ENCODE assay signal across 1 cellular context in the genomic region with DNA sequence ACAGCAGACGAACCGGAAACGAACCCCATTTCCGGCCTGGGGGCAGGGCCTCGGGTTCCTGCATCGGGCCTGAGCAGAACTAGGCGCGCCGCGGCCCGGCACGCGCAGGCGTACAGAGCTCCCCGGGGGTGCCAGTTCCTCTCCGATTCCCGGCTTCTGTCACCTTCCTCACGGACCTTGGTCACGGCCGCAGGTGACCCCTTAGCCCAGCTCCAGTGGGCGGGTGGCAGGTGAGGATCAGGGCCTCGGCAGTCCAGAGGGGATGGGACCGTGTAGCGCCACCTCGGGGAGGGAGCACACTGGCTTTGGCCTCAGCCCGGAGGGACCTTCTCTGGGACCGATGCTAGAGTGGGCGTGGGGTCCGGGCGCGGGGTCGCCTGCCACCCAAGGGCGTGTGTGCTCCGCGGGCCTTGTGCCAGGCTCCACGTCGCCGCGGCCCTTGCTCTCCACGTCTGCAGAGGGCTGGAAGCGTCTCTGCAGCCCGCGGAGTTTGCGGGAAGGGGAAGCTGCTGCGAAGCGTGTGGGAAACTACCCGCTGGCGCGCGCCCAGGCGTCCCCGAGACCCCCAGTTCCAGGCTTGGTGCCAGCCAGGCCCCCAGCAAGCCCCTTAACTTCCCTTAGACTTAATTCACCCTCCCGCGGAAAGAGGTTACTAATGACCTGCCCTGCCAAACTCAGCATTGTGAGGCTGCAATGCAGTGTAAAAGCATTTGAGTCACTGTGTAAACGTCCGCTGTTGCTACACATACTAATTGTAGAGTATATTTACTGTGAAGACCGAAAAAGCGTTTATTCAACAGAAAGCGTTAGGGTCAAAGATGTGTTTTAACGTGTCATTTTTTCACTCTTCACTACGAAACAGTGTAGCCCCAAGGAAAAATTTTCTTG.
A peak's percentile ranks its signal among the peaks of the same experiment; 100 is the strongest.
TF ChIP-seq lines count a peak whose summit lies in the region.

A gene (plus strand): TSS at position 48 of the 888 bp plus-strand sequence. CDS start 7,930 bp downstream, outside the sequence.

TF ChIP-seq in HepG2, 621 proteins besides CTCF, POLR2A, EP300 and RAD21 (continued from another document and continues in another):
- TF ChIP-seq, protein P1, sequence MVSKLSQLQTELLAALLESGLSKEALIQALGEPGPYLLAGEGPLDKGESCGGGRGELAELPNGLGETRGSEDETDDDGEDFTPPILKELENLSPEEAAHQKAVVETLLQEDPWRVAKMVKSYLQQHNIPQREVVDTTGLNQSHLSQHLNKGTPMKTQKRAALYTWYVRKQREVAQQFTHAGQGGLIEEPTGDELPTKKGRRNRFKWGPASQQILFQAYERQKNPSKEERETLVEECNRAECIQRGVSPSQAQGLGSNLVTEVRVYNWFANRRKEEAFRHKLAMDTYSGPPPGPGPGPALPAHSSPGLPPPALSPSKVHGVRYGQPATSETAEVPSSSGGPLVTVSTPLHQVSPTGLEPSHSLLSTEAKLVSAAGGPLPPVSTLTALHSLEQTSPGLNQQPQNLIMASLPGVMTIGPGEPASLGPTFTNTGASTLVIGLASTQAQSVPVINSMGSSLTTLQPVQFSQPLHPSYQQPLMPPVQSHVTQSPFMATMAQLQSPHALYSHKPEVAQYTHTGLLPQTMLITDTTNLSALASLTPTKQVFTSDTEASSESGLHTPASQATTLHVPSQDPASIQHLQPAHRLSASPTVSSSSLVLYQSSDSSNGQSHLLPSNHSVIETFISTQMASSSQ (IDR thresholded peaks at IDR 0.05; ENCODE audit: low read depth) = no peak
- TF ChIP-seq, protein P1 (CRISPR knock-in tag; IDR thresholded peaks at IDR 0.05; ENCODE audit: borderline replicate concordance) = peak; percentile 83
- TF ChIP-seq GPN1 (CRISPR knock-in tag; IDR thresholded peaks at IDR 0.05; ENCODE audit: borderline replicate concordance) (peak; percentile 68), THYN1 (CRISPR knock-in tag; IDR thresholded peaks at IDR 0.05; ENCODE audit: borderline replicate concordance, low read depth) (no peak), ZKSCAN8 (CRISPR knock-in tag; IDR thresholded peaks at IDR 0.05; ENCODE audit: borderline replicate concordance) (no peak; the same call in none of the 2 replicates), NFKBIZ (CRISPR knock-in tag; IDR thresholded peaks at IDR 0.05) (no peak), PPARG (CRISPR knock-in tag; conservative IDR thresholded peaks at IDR 0.05) (peak; percentile 30; the same call in 1 of the 2 replicates), ZNF83 (CRISPR knock-in tag; IDR thresholded peaks at IDR 0.05; ENCODE audit: borderline replicate concordance) (peak; percentile 87), ZNF256 (CRISPR knock-in tag; conservative IDR thresholded peaks at IDR 0.05) (peak; percentile 73), TBX3 (IDR thresholded peaks at IDR 0.05; ENCODE audit: borderline replicate concordance) (peak; percentile 96), ZFP82 (CRISPR knock-in tag; IDR thresholded peaks at IDR 0.05; ENCODE audit: borderline replicate concordance) (peak; percentile 97; the same call in 1 of the 2 replicates), EED (CRISPR knock-in tag; IDR thresholded peaks at IDR 0.05) (peak; percentile 95), KDM3A (CRISPR knock-in tag; IDR thresholded peaks at IDR 0.05; ENCODE audit: low read depth) (peak; percentile 54; the same call in 1 of the 2 replicates), ZFP90 (CRISPR knock-in tag; IDR thresholded peaks at IDR 0.05; ENCODE audit: borderline replicate concordance) (peak; percentile 94), PAX8 (CRISPR knock-in tag; IDR thresholded peaks at IDR 0.05; ENCODE audit: borderline replicate concordance) (peak; percentile 96; the same call in 1 of the 2 replicates), MBD4 (IDR thresholded peaks at IDR 0.05; ENCODE audit: borderline replicate concordance, low read length) (no peak), SMARCC2 (IDR thresholded peaks at IDR 0.05) (0 out of 2 replicates have a peak, but pooled peaks have one; percentile 76), ZBTB1 (CRISPR knock-in tag; IDR thresholded peaks at IDR 0.05; ENCODE audit: borderline replicate concordance) (no peak), ZNF766 (CRISPR knock-in tag; IDR thresholded peaks at IDR 0.05; ENCODE audit: borderline replicate concordance) (peak; percentile 74; the same call in 1 of the 2 replicates), JUN (CRISPR knock-in tag; IDR thresholded peaks at IDR 0.05) (peak; percentile 87), MZF1 (CRISPR knock-in tag; IDR thresholded peaks at IDR 0.05; ENCODE audit: borderline replicate concordance) (peak; percentile 96; the same call in 1 of the 2 replicates), ZSCAN29 (CRISPR knock-in tag; conservative IDR thresholded peaks at IDR 0.05) (peak; percentile 95), TOE1 (CRISPR knock-in tag; IDR thresholded peaks at IDR 0.05) (peak; percentile 96; the same call in 1 of the 2 replicates), RFX1 (IDR thresholded peaks at IDR 0.05) (no peak), REXO4 (CRISPR knock-in tag; IDR thresholded peaks at IDR 0.05; ENCODE audit: borderline replicate concordance) (0 out of 2 replicates have a peak, but pooled peaks have one; percentile 18), TCF7L2 (IDR thresholded peaks at IDR 0.05; ENCODE audit: low read depth, low read length) (no peak), FIP1L1 (IDR thresholded peaks at IDR 0.05; ENCODE audit: borderline replicate concordance, insufficient read depth, low read depth, low read length) (peak; percentile 98), KDM4B (CRISPR knock-in tag; IDR thresholded peaks at IDR 0.05) (peak; percentile 94), BCL6 (CRISPR knock-in tag; IDR thresholded peaks at IDR 0.05) (peak; percentile 61), HES4 (CRISPR knock-in tag; IDR thresholded peaks at IDR 0.05; ENCODE audit: borderline replicate concordance) (peak; percentile 93; the same call in 1 of the 2 replicates)
- TF ChIP-seq, protein P2, sequence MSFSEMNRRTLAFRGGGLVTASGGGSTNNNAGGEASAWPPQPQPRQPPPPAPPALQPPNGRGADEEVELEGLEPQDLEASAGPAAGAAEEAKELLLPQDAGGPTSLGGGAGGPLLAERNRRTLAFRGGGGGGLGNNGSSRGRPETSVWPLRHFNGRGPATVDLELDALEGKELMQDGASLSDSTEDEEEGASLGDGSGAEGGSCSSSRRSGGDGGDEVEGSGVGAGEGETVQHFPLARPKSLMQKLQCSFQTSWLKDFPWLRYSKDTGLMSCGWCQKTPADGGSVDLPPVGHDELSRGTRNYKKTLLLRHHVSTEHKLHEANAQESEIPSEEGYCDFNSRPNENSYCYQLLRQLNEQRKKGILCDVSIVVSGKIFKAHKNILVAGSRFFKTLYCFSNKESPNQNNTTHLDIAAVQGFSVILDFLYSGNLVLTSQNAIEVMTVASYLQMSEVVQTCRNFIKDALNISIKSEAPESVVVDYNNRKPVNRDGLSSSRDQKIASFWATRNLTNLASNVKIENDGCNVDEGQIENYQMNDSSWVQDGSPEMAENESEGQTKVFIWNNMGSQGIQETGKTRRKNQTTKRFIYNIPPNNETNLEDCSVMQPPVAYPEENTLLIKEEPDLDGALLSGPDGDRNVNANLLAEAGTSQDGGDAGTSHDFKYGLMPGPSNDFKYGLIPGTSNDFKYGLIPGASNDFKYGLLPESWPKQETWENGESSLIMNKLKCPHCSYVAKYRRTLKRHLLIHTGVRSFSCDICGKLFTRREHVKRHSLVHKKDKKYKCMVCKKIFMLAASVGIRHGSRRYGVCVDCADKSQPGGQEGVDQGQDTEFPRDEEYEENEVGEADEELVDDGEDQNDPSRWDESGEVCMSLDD (CRISPR knock-in tag; IDR thresholded peaks at IDR 0.05; ENCODE audit: borderline replicate concordance) = peak; percentile 81; the same call in 1 of the 2 replicates
- TF ChIP-seq, protein P3, sequence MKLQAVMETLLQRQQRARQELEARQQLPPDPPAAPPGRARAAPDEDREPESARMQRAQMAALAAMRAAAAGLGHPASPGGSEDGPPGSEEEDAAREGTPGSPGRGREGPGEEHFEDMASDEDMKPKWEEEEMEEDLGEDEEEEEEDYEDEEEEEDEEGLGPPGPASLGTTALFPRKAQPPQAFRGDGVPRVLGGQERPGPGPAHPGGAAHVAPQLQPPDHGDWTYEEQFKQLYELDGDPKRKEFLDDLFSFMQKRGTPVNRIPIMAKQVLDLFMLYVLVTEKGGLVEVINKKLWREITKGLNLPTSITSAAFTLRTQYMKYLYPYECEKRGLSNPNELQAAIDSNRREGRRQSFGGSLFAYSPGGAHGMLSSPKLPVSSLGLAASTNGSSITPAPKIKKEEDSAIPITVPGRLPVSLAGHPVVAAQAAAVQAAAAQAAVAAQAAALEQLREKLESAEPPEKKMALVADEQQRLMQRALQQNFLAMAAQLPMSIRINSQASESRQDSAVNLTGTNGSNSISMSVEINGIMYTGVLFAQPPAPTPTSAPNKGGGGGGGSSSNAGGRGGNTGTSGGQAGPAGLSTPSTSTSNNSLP (IDR thresholded peaks at IDR 0.05; ENCODE audit: low read depth, low read length) = peak; percentile 64; the same call in 1 of the 2 replicates
- TF ChIP-seq, protein P4, sequence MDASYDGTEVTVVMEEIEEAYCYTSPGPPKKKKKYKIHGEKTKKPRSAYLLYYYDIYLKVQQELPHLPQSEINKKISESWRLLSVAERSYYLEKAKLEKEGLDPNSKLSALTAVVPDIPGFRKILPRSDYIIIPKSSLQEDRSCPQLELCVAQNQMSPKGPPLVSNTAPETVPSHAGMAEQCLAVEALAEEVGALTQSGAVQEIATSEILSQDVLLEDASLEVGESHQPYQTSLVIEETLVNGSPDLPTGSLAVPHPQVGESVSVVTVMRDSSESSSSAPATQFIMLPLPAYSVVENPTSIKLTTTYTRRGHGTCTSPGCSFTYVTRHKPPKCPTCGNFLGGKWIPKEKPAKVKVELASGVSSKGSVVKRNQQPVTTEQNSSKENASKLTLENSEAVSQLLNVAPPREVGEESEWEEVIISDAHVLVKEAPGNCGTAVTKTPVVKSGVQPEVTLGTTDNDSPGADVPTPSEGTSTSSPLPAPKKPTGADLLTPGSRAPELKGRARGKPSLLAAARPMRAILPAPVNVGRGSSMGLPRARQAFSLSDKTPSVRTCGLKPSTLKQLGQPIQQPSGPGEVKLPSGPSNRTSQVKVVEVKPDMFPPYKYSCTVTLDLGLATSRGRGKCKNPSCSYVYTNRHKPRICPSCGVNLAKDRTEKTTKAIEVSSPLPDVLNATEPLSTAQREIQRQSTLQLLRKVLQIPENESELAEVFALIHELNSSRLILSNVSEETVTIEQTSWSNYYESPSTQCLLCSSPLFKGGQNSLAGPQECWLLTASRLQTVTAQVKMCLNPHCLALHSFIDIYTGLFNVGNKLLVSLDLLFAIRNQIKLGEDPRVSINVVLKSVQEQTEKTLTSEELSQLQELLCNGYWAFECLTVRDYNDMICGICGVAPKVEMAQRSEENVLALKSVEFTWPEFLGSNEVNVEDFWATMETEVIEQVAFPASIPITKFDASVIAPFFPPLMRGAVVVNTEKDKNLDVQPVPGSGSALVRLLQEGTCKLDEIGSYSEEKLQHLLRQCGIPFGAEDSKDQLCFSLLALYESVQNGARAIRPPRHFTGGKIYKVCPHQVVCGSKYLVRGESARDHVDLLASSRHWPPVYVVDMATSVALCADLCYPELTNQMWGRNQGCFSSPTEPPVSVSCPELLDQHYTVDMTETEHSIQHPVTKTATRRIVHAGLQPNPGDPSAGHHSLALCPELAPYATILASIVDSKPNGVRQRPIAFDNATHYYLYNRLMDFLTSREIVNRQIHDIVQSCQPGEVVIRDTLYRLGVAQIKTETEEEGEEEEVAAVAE (CRISPR knock-in tag; IDR thresholded peaks at IDR 0.05; ENCODE audit: borderline replicate concordance) = peak; percentile 68; the same call in 1 of the 2 replicates
- TF ChIP-seq, protein P5, sequence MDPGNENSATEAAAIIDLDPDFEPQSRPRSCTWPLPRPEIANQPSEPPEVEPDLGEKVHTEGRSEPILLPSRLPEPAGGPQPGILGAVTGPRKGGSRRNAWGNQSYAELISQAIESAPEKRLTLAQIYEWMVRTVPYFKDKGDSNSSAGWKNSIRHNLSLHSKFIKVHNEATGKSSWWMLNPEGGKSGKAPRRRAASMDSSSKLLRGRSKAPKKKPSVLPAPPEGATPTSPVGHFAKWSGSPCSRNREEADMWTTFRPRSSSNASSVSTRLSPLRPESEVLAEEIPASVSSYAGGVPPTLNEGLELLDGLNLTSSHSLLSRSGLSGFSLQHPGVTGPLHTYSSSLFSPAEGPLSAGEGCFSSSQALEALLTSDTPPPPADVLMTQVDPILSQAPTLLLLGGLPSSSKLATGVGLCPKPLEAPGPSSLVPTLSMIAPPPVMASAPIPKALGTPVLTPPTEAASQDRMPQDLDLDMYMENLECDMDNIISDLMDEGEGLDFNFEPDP (CRISPR knock-in tag; conservative IDR thresholded peaks at IDR 0.05) = no peak
- TF ChIP-seq, protein P6, sequence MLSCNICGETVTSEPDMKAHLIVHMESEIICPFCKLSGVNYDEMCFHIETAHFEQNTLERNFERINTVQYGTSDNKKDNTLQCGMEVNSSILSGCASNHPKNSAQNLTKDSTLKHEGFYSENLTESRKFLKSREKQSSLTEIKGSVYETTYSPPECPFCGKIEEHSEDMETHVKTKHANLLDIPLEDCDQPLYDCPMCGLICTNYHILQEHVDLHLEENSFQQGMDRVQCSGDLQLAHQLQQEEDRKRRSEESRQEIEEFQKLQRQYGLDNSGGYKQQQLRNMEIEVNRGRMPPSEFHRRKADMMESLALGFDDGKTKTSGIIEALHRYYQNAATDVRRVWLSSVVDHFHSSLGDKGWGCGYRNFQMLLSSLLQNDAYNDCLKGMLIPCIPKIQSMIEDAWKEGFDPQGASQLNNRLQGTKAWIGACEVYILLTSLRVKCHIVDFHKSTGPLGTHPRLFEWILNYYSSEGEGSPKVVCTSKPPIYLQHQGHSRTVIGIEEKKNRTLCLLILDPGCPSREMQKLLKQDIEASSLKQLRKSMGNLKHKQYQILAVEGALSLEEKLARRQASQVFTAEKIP (CRISPR knock-in tag; IDR thresholded peaks at IDR 0.05; ENCODE audit: borderline replicate concordance) = no peak
- TF ChIP-seq, protein P7, sequence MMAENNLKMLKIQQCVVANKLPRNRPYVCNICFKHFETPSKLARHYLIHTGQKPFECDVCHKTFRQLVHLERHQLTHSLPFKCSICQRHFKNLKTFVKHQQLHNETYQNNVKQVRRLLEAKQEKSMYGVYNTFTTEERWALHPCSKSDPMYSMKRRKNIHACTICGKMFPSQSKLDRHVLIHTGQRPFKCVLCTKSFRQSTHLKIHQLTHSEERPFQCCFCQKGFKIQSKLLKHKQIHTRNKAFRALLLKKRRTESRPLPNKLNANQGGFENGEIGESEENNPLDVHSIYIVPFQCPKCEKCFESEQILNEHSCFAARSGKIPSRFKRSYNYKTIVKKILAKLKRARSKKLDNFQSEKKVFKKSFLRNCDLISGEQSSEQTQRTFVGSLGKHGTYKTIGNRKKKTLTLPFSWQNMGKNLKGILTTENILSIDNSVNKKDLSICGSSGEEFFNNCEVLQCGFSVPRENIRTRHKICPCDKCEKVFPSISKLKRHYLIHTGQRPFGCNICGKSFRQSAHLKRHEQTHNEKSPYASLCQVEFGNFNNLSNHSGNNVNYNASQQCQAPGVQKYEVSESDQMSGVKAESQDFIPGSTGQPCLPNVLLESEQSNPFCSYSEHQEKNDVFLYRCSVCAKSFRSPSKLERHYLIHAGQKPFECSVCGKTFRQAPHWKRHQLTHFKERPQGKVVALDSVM (CRISPR knock-in tag; IDR thresholded peaks at IDR 0.05) = peak; percentile 61
